In the genomic region with DNA sequence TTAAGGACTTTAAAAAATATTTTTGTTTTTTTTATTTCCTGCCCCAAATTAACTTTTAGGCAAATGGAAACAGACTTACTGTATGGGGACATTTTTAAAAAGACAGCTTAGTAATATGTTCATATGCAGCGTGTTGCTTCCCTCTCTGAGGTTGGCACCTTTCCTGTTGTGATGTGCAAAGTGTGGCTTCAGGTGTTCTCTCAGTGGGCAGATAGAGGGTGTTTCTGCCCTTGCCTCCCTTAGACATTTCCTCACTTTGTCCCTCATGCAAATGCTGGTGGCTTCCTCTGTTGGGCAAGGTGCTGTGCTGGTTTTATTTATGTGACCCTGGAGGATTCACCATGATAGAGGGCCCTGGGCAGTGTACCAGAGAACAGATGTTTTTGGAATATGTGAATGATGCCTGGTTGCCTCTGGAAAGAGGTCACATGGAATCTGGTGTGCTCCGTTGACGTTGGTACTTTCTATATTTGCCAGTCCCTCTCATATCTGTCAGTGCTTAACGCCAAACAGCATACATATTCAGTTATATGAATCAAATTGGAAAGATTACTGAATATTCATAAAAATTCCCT, we compare ENCODE assay signal across 30 cellular contexts.
DNase-seq lines count a peak whose midpoint lies in the region; ATAC-seq and TF ChIP-seq lines count a peak whose summit lies in the region.
"Had no signal": no experiment of that assay in that cellular context is flagged by ENCODE, and none has a peak within 500 bp of the region (broad histone marks: within the 10 kb centered on the region; RNA-seq: fewer than 3 reads in every experiment).

No MANE protein-coding gene starts in this region.

- H3K4me1 ChIP-seq in BE2C: no peaks in the 10 kb centered on the region
- no peaks in the 10 kb centered on the region for H3K4me1 ChIP-seq in endodermal cell (ENCODE audit: control insufficient read depth, insufficient read depth, low read length)
- H3K4me1 ChIP-seq: breast epithelium, transverse colon had no signal

- no peaks in the 10 kb centered on the region for H3K27me3 Mint-ChIP-seq in endodermal cell (ENCODE audit: insufficient read depth)
- H3K27me3 Mint-ChIP-seq: activated CD4-positive, alpha-beta T cell treated with anti-CD3 and anti-CD28 coated beads, Interleukin-2, amount 10 ng/mL, durations not matched to agents 7 days and 5 days; activated naive CD8-positive, alpha-beta T cell treated with anti-CD3 and anti-CD28 coated beads for 36 hours; B cell; CD8-positive, alpha-beta memory T cell; naive thymus-derived CD8-positive, alpha-beta T cell had no signal

- no peak overlapping the region for H3K4me3 Mint-ChIP-seq in endodermal cell
- H3K4me3 Mint-ChIP-seq: activated CD4-positive, alpha-beta T cell treated with anti-CD3 and anti-CD28 coated beads, Interleukin-2, amount 10 ng/mL, durations not matched to agents 7 days and 5 days; activated naive CD8-positive, alpha-beta T cell treated with anti-CD3 and anti-CD28 coated beads for 36 hours; B cell; CD8-positive, alpha-beta memory T cell; naive thymus-derived CD8-positive, alpha-beta T cell; WTC11 had no signal

- H3K4me3 ChIP-seq in BE2C (ENCODE audit: low read depth, low read length) (no peak overlapping the region), endodermal cell (ENCODE audit: low read length) (no peak overlapping the region)
- H3K4me3 ChIP-seq: breast epithelium, lung, transverse colon had no signal

- DNase-seq in BE2C: peak; percentile 11
- no peak for DNase-seq in endodermal cell
- DNase-seq in NCI-H1092 (lab: John Stamatoyannopoulos, UW): no peak
- DNase-seq: ACHN; activated CD4-positive, alpha-beta T cell treated with anti-CD3 and anti-CD28 coated beads, Interleukin-2, amount 10 ng/mL, durations not matched to agents 7 days and 5 days; activated gamma-delta T cell; activated naive CD8-positive, alpha-beta T cell treated with anti-CD3 and anti-CD28 coated beads for 36 hours; activated T-cell treated with anti-CD3 and anti-CD28 coated beads, Interleukin-2, amount 50 U/mL, for 1 hour; anterior cingulate cortex; CD8-positive, alpha-beta memory T cell; EL; hippocampal formation; naive thymus-derived CD8-positive, alpha-beta T cell; NCI-H1105; NCI-H187; NCI-H524; SIG-M5; stimulated activated CD4-positive, alpha-beta T cell treated with anti-CD3 and anti-CD28 coated beads, Interleukin-12 subunit alpha, Interleukin-12 subunit beta, amount 100 ng/mL, for 4 hours; stimulated activated CD4-positive, alpha-beta T cell treated with anti-CD3 and anti-CD28 coated beads, Interleukin-2, amount 100 ng/mL, for 48 hours; transverse colon had no signal

- WGBS in endodermal cell (ENCODE audit: insufficient coverage in 1 of 2, insufficient read length in 1 of 2), 2 experiments: 99 to 100% methylated on average over 1 to 4 of the region's 4 CpGs

- no peaks in the 10 kb centered on the region for H3K9me3 Mint-ChIP-seq in endodermal cell
- H3K9me3 Mint-ChIP-seq: CD8-positive, alpha-beta memory T cell; WTC11 had no signal

- no peak overlapping the region for H3K27ac ChIP-seq in endodermal cell (ENCODE audit: low read depth, low read length)
- H3K27ac ChIP-seq: breast epithelium, transverse colon had no signal

- no peaks in the 10 kb centered on the region for H3K4me1 Mint-ChIP-seq in endodermal cell
- H3K4me1 Mint-ChIP-seq: activated naive CD8-positive, alpha-beta T cell treated with anti-CD3 and anti-CD28 coated beads for 36 hours had no signal

- H3K27ac Mint-ChIP-seq in endodermal cell: peak overlapping the region; percentile 61
- H3K27ac Mint-ChIP-seq: activated CD4-positive, alpha-beta T cell treated with anti-CD3 and anti-CD28 coated beads, Interleukin-2, amount 10 ng/mL, durations not matched to agents 7 days and 5 days; activated naive CD8-positive, alpha-beta T cell treated with anti-CD3 and anti-CD28 coated beads for 36 hours; B cell; WTC11 had no signal

- no peak overlapping the region for H3K9ac ChIP-seq in endodermal cell (ENCODE audit: extremely low read depth, low read length, poor library complexity, severe bottlenecking)

- H3K27me3 ChIP-seq in BE2C (no peaks in the 10 kb centered on the region), endodermal cell (ENCODE audit: control insufficient read depth, insufficient read depth, low read length, poor library complexity, severe bottlenecking) (no peaks in the 10 kb centered on the region)
- H3K27me3 ChIP-seq: breast epithelium, transverse colon had no signal

- peak; percentile 90 for ATAC-seq in GM18520 (IDR thresholded peaks at IDR 0.05; ENCODE audit: unreplicated experiment)
- peak; percentile 34 for ATAC-seq in HG02798 (IDR thresholded peaks at IDR 0.05; ENCODE audit: poor library complexity, unreplicated experiment)
- no peak for ATAC-seq in HG02973 (IDR thresholded peaks at IDR 0.05; ENCODE audit: unreplicated experiment)
- ATAC-seq in HG03159 (IDR thresholded peaks at IDR 0.05; ENCODE audit: unreplicated experiment): no peak
- no peak for ATAC-seq in HG02970 (IDR thresholded peaks at IDR 0.05; ENCODE audit: low FRiP score, unreplicated experiment)
- ATAC-seq: naive thymus-derived CD8-positive, alpha-beta T cell; sciatic nerve; WTC11 had no signal

- H3K9me3 ChIP-seq in BE2C (no peaks in the 10 kb centered on the region), endodermal cell (ENCODE audit: control insufficient read depth, low read length) (peaks cover 17% of the 10 kb centered on the region)
- H3K9me3 ChIP-seq: transverse colon had no signal

- no peaks in the 10 kb centered on the region for H3K36me3 ChIP-seq in BE2C
- peaks cover 31% of the 10 kb centered on the region for H3K36me3 ChIP-seq in endodermal cell (ENCODE audit: control insufficient read depth, insufficient read depth, low read length)
- H3K36me3 ChIP-seq: breast epithelium had no signal

- no peak for TF ChIP-seq CTCF in BE2C (IDR thresholded peaks at IDR 0.05; ENCODE audit: low read depth, low read length)
- TF ChIP-seq CTCF in endodermal cell (conservative IDR thresholded peaks at IDR 0.05): no peak

- peaks cover 57% of the 10 kb centered on the region for H3K36me3 Mint-ChIP-seq in endodermal cell (ENCODE audit: low read depth)

Comparison
In these comparisons a context has a peak if more than half of its experiments do, and no peak if none do; other contexts are left out.
1. ATAC-seq: peak in GM18520 (single experiment) and HG02798 (single experiment); none in HG02973 (single experiment), HG03159 (single experiment) and HG02970 (single experiment).